In the genomic region with DNA sequence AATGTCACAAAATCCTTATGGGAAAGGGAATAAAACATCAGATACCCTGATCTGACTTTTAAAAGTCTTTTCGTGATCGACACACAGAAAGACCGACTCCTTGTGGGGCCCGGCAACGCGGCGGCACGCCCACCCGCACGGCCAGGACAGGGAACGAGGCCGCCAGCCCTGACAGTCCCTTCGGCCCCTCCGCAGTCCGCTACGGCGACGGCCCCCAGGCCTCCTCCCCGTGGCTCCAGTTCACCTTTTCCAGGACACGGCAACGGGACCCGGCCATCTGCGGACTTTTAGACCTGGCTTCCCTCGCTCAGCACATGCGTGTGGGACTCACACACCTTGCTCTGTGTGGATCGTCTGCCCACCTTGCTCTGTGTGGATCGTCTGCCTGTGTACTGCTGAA, we compare ENCODE assay signal across 14 cellular contexts. TPM values are rescaled to one million over a fixed set of nuclear protein-coding genes. Genes with fewer than 3 reads are reported as not detected.
A peak's percentile ranks its signal among the peaks of the same experiment; 100 is the strongest.
DNase-seq lines count a peak whose midpoint lies in the region; ATAC-seq, FAIRE-seq and TF ChIP-seq lines count a peak whose summit lies in the region.
"Had no signal": no experiment of that assay in that cellular context is flagged by ENCODE, and none has a peak within 500 bp of the region (broad histone marks: within the 10 kb centered on the region; RNA-seq: fewer than 3 reads in every experiment).

No MANE protein-coding gene starts in this region.

- no peak for ATAC-seq in left ventricle myocardium superior
- ATAC-seq in HG03342 (IDR thresholded peaks at IDR 0.05; ENCODE audit: unreplicated experiment): no peak
- no peak for ATAC-seq in SK-N-SH treated with all-trans-retinoic acid at 6 μM for 48 hours
- ATAC-seq: HCT116 had no signal

- H2BK15ac ChIP-seq in H1 (ENCODE audit: low read length): no peak overlapping the region

- TF ChIP-seq CTCF in left ventricle myocardium inferior (IDR thresholded peaks at IDR 0.05; ENCODE audit: borderline replicate concordance): no peak
- no peak for TF ChIP-seq CTCF in H1 (IDR thresholded peaks at IDR 0.05; ENCODE audit: control extremely low read depth in 1 of 3, insufficient read depth in 1 of 3, low read depth in 1 of 3, low read length in 3 of 3)
- TF ChIP-seq CTCF in nephron progenitor cell (IDR thresholded peaks at IDR 0.05): no peak

- DNase-seq in left ventricle myocardium inferior (peak; percentile 9), left ventricle myocardium superior (no peak), H1 (ENCODE audit: low read depth in 1 of 2, low spot score in 2 of 2) (peak in 1 of 2 experiments; percentile 43), nephron progenitor cell (no peak)
- DNase-seq in effector memory CD4-positive, alpha-beta T cell: no peak
- DNase-seq: C1 segment of cervical spinal cord; Calu3; CD4-positive, alpha-beta T cell; DMS 273 treated with DMSO at 0.1 percent for 48 hours had no signal

- peaks cover 42% of the 10 kb centered on the region for H3K4me1 ChIP-seq in left ventricle myocardium inferior
- no peaks in the 10 kb centered on the region; a peak in 1 of 7 replicates for H3K4me1 ChIP-seq in H1 (replicated peaks in 1 of 4; ENCODE audit: control insufficient read depth in 3 of 4, insufficient read depth in 4 of 4, low read length in 3 of 4)
- no peaks in the 10 kb centered on the region for H3K4me1 ChIP-seq in effector memory CD4-positive, alpha-beta T cell (ENCODE audit: control insufficient read depth, insufficient read depth, low read length, poor library complexity, severe bottlenecking)

- peaks cover 0 to 69% of the 10 kb centered on the region in 2 experiments; a peak in 2 of 4 replicates for H3K79me2 ChIP-seq in H1 (ENCODE audit: control insufficient read depth in 1 of 2, insufficient read depth in 2 of 2, low read length in 2 of 2)

- no peaks in the 10 kb centered on the region for H3K23me2 ChIP-seq in H1 (ENCODE audit: low read depth, low read length)

- peaks cover 62% of the 10 kb centered on the region for H3K4me1 Mint-ChIP-seq in nephron progenitor cell

- H3K56ac ChIP-seq in H1 (replicated peaks; ENCODE audit: insufficient read length, low read depth, low read length): no peak overlapping the region

- no peak overlapping the region for H3K14ac ChIP-seq in H1 (ENCODE audit: insufficient read length)

- H2BK5ac ChIP-seq in H1 (ENCODE audit: low read depth, low read length): 0 out of 2 replicates have a peak overlapping the region, but pooled peaks have one; percentile 21

- peaks cover 63% of the 10 kb centered on the region for H3K36me3 Mint-ChIP-seq in nephron progenitor cell (ENCODE audit: low read depth)

- H4K91ac ChIP-seq in H1 (replicated peaks; ENCODE audit: insufficient read length, low read length): no peak overlapping the region

- no peak overlapping the region for H4K8ac ChIP-seq in H1 (ENCODE audit: extremely low read depth, insufficient read depth, low read length)

- POLR2A ChIA-PET in H1 (lab: Charles Lee; ENCODE audit: partially characterized antibody): no interaction called here

- no peak overlapping the region for H3K4me3 Mint-ChIP-seq in nephron progenitor cell
- H3K4me3 Mint-ChIP-seq: B cell; CD4-positive, alpha-beta T cell had no signal

- peaks cover 11 to 17% of the 10 kb centered on the region in 2 experiments for H4K20me1 ChIP-seq in H1 (replicated peaks in 1 of 2; ENCODE audit: control insufficient read depth in 1 of 2, insufficient read depth in 2 of 2, low read length in 2 of 2)

- no peak overlapping the region for H4K5ac ChIP-seq in H1 (ENCODE audit: insufficient read length, low read depth, low read length)

- no peak overlapping the region for H3K4ac ChIP-seq in H1 (replicated peaks; ENCODE audit: insufficient read length, low read depth, low read length)

- FAIRE-seq in H1 (lab: Jason Lieb, UNC): no peak
- FAIRE-seq: A204.1 had no signal

- no peak for TF ChIP-seq EP300 in H1 (IDR thresholded peaks at IDR 0.05; ENCODE audit: borderline replicate concordance in 1 of 2, low read depth in 2 of 2, low read length in 2 of 2)

- peaks cover under 1% of the 10 kb centered on the region for H3K9me3 Mint-ChIP-seq in nephron progenitor cell
- H3K9me3 Mint-ChIP-seq: CD4-positive, alpha-beta T cell had no signal

- no peaks in the 10 kb centered on the region for H3K9me3 ChIP-seq in left ventricle myocardium inferior (replicated peaks)
- no peaks in the 10 kb centered on the region for H3K9me3 ChIP-seq in H1 (ENCODE audit: insufficient read depth in 2 of 2, low read depth in 1 of 2, low read length in 1 of 2)
- no peaks in the 10 kb centered on the region for H3K9me3 ChIP-seq in effector memory CD4-positive, alpha-beta T cell (ENCODE audit: control insufficient read depth, low read length)

- CTCF ChIA-PET in H1 (lab: Charles Lee; ENCODE audit: partially characterized antibody): no interaction called here

- H3K27me3 ChIP-seq in left ventricle myocardium inferior (ENCODE audit: low read depth) (no peaks in the 10 kb centered on the region), H1 (replicated peaks in 1 of 4; ENCODE audit: control insufficient read depth in 3 of 4, extremely low read depth in 1 of 4, insufficient read depth in 3 of 4, low read length in 3 of 4) (no peaks in the 10 kb centered on the region)
- H3K27me3 ChIP-seq in effector memory CD4-positive, alpha-beta T cell (replicated peaks; ENCODE audit: control insufficient read depth, insufficient read depth, low read length, poor library complexity, severe bottlenecking): no peaks in the 10 kb centered on the region

- no peak overlapping the region for H3K4me2 ChIP-seq in H1 (ENCODE audit: insufficient read depth in 1 of 2, low read depth in 2 of 2, low read length in 2 of 2)

- H2BK120ac ChIP-seq in H1 (replicated peaks; ENCODE audit: low read depth, low read length): no peak overlapping the region

- H3K27ac ChIP-seq in left ventricle myocardium inferior (replicated peaks) (no peak overlapping the region), H1 (ENCODE audit: low read depth, low read length) (no peak overlapping the region)
- no peak overlapping the region for H3K27ac ChIP-seq in effector memory CD4-positive, alpha-beta T cell (ENCODE audit: insufficient read depth, low read length, poor library complexity, severe bottlenecking)

- H3K4me3 ChIP-seq in left ventricle myocardium inferior (no peak overlapping the region), H1 (ENCODE audit: extremely low read depth in 1 of 4, insufficient read depth in 2 of 4, low read depth in 3 of 4, low read length in 4 of 4) (no peak overlapping the region)
- no peak overlapping the region for H3K4me3 ChIP-seq in effector memory CD4-positive, alpha-beta T cell (ENCODE audit: insufficient read depth, low read depth, low read length, poor library complexity, severe bottlenecking)

- H2AK5ac ChIP-seq in H1 (ENCODE audit: low read depth, low read length): no peak overlapping the region

- H3K36me3 ChIP-seq in left ventricle myocardium inferior (peaks cover 1% of the 10 kb centered on the region), H1 (ENCODE audit: control insufficient read depth in 2 of 4, insufficient read depth in 4 of 4, low read length in 3 of 4) (peaks cover 0 to 12% (median 4%) of the 10 kb centered on the region in 4 experiments; a peak in 5 of 8 replicates)
- H3K36me3 ChIP-seq in effector memory CD4-positive, alpha-beta T cell (ENCODE audit: control insufficient read depth, insufficient read depth, low read length): no peaks in the 10 kb centered on the region

- WGBS in H1 (ENCODE audit: extremely low coverage in 1 of 2, insufficient coverage in 1 of 2, insufficient read length in 1 of 2, insufficient replicate concordance in 2 of 2, low coverage in 1 of 2, low lambda C conversion rate in 2 of 2, missing lambda C conversion rate in 1 of 2), 2 experiments: 95% methylated on average over 27 of the region's 27 CpGs; no CpG with 5 or more reads in 1 of the 2 experiments

- H2AFZ ChIP-seq in H1 (ENCODE audit: low read length): no peak overlapping the region

- H3K27ac Mint-ChIP-seq in nephron progenitor cell: peak overlapping the region; percentile 98
- H3K27ac Mint-ChIP-seq: B cell; CD4-positive, alpha-beta T cell had no signal

- no peak for TF ChIP-seq POLR2A in H1 (IDR thresholded peaks at IDR 0.05; ENCODE audit: control extremely low read depth in 1 of 2, low read depth in 2 of 2, low read length in 2 of 2)

- H2BK20ac ChIP-seq in H1 (ENCODE audit: low read length): no peak overlapping the region

- no peak overlapping the region for H3K18ac ChIP-seq in H1 (ENCODE audit: extremely low read depth, low read length)

- H2BK12ac ChIP-seq in H1 (ENCODE audit: low read depth, low read length): no peak overlapping the region

- no peak overlapping the region for H3K9ac ChIP-seq in H1 (replicated peaks in 1 of 4; ENCODE audit: extremely low read depth in 1 of 4, low read depth in 3 of 4, low read length in 3 of 4)

- peaks cover 16% of the 10 kb centered on the region for H3K79me1 ChIP-seq in H1 (ENCODE audit: low read depth, low read length)

- H3K23ac ChIP-seq in H1 (ENCODE audit: insufficient read length): no peak overlapping the region

- no peak for TF ChIP-seq RAD21 in H1 (IDR thresholded peaks at IDR 0.05 in 1 of 2, conservative IDR thresholded peaks at IDR 0.05 in 1 of 2; ENCODE audit: low read depth in 2 of 2, low read length in 2 of 2)

- no peaks in the 10 kb centered on the region for H3K27me3 Mint-ChIP-seq in nephron progenitor cell (ENCODE audit: low read depth, poor library complexity)
- H3K27me3 Mint-ChIP-seq: B cell; CD4-positive, alpha-beta T cell had no signal

- intact Hi-C loops in left ventricle myocardium inferior (cut with micrococcal nuclease): no loop called here
- intact Hi-C loops in left ventricle myocardium superior (cut with micrococcal nuclease): no loop called here

RNA-seq across cellular contexts. Expression of a gene that starts 33.6 kb away (rescaled TPM):
- 51.1 TPM for total RNA-seq in left ventricle myocardium inferior
- total RNA-seq in left ventricle myocardium superior: 51.9 TPM
- 55.4 and 57.1 TPM in 2 replicates for total RNA-seq in H1 (2021; fragmentation: NEBNext Ultra II Directional; extraction: Animal tissue kit (Norgen Biotek cat#: 25700))
- polyA plus RNA-seq in H1 (2011; rRNA removed): 33.9 and 59.0 TPM in 2 replicates
- 56.3 TPM for polyA plus RNA-seq in H1 (2011; cell fraction: cytosol; rRNA removed)
- polyA plus RNA-seq in H1 (2011; cell fraction: nucleus; rRNA removed): 61.5 TPM
- 26.6 to 55.2 TPM (median 54.8 TPM) in 4 replicates for polyA plus RNA-seq in H1 (2012, experiment 1 of 2)
- 40.7 TPM for polyA plus RNA-seq in H1 (2012, experiment 2 of 2)
- 35.4 TPM for polyA plus RNA-seq in H1 (2013, experiment 1 of 2)
- polyA plus RNA-seq in H1 (2013, experiment 2 of 2): 32.3 TPM
- 17.9 and 18.5 TPM in 2 replicates for polyA minus RNA-seq in H1 (2011; rRNA and poly(A)+ RNA removed)
- 23.8 TPM for polyA minus RNA-seq in H1 (2011; cell fraction: cytosol; rRNA and poly(A)+ RNA removed)
- polyA minus RNA-seq in H1 (2011; cell fraction: nucleus; rRNA and poly(A)+ RNA removed): 18.8 TPM

RNA-seq across cellular contexts. Expression of a gene that starts 34.5 kb away (rescaled TPM):
- total RNA-seq in left ventricle myocardium inferior (170 TPM), left ventricle myocardium superior (194 TPM)
- total RNA-seq in H1 (2021; fragmentation: NEBNext Ultra II Directional; extraction: Animal tissue kit (Norgen Biotek cat#: 25700)): 84.3 and 86.7 TPM in 2 replicates
- polyA plus RNA-seq in H1 (2011; rRNA removed): 47.6 and 80.1 TPM in 2 replicates
- 74.0 TPM for polyA plus RNA-seq in H1 (2011; cell fraction: cytosol; rRNA removed)
- polyA plus RNA-seq in H1 (2011; cell fraction: nucleus; rRNA removed): 265 TPM
- 46.6 to 79.9 TPM (median 73.3 TPM) in 4 replicates for polyA plus RNA-seq in H1 (2012, experiment 1 of 2)
- polyA plus RNA-seq in H1 (2012, experiment 2 of 2): 48.0 TPM
- polyA plus RNA-seq in H1 (2013, experiment 1 of 2): 41.6 TPM
- polyA plus RNA-seq in H1 (2013, experiment 2 of 2): 37.4 TPM
- polyA minus RNA-seq in H1 (2011; rRNA and poly(A)+ RNA removed): 39.1 and 49.9 TPM in 2 replicates
- 56.4 TPM for polyA minus RNA-seq in H1 (2011; cell fraction: cytosol; rRNA and poly(A)+ RNA removed)
- polyA minus RNA-seq in H1 (2011; cell fraction: nucleus; rRNA and poly(A)+ RNA removed): 122 TPM
